ENCODE assay signal across 8 cellular contexts in genomic region chr3:32781211-32781968, GRCh38. TPM values are rescaled to one million over a fixed set of nuclear protein-coding genes. Genes with fewer than 3 reads are reported as not detected.
A peak's percentile ranks its signal among the peaks of the same experiment; 100 is the strongest.
DNase-seq lines count a peak whose midpoint lies in the region; ATAC-seq, FAIRE-seq and TF ChIP-seq lines count a peak whose summit lies in the region.

No MANE protein-coding gene starts in this region.

- peak; percentile 78 for TF ChIP-seq CTCF in A549 (IDR thresholded peaks at IDR 0.05)
- TF ChIP-seq CTCF in activated B cell treated with CpG ODN at 0.5 μM for 24 hours (IDR thresholded peaks at IDR 0.05) = peak; percentile 80

- H3K4me3 Mint-ChIP-seq in activated B cell treated with CpG ODN at 0.5 μM for 24 hours = peak overlapping the region; percentile 90

- H3K36me3 Mint-ChIP-seq in activated B cell treated with CpG ODN at 0.5 μM for 24 hours (ENCODE audit: low read depth) = peaks cover under 1% of the 10 kb centered on the region

- no peak for TF ChIP-seq EP300 in A549 (IDR thresholded peaks at IDR 0.05)

- TF ChIP-seq POLR2A in A549 (IDR thresholded peaks at IDR 0.05; ENCODE audit: low read length) = no peak

- peaks cover 5% of the 10 kb centered on the region for H3K4me1 Mint-ChIP-seq in activated B cell treated with CpG ODN at 0.5 μM for 24 hours

- H3K4me2 ChIP-seq in A549 = peak overlapping the region; percentile 86

- intact Hi-C loops in activated B cell treated with CpG ODN at 0.5 μM for 24 hours (cut with micrococcal nuclease) = loop anchor here (1.0 to 10.0 kb wide), 4 partner anchors 49 to 604 kb away; partner anchors contain the start of gene CRTAP

- H3K9me3 Mint-ChIP-seq in activated B cell treated with CpG ODN at 0.5 μM for 24 hours = no peaks in the 10 kb centered on the region

- H3K27ac ChIP-seq in A549 = peak overlapping the region; percentile 57 to 79

- no peak for FAIRE-seq in A549 (lab: Jason Lieb, UNC)

- POLR2A ChIA-PET in A549 (lab: Yijun Ruan, JAX) = interaction anchor here (0.6 kb wide), 1 partner anchor 472 kb away, joined by 3 read pairs; no protein-coding TSS in a partner anchor
- POLR2A ChIA-PET in activated B cell treated with CpG ODN at 0.5 μM for 24 hours (lab: Charles Lee) = no interaction called here

- H3K27me3 Mint-ChIP-seq in activated B cell treated with CpG ODN at 0.5 μM for 24 hours = no peaks in the 10 kb centered on the region

- CTCF ChIA-PET in A549 (lab: Yijun Ruan, JAX) = interaction anchor here (0.5 to 2.8 kb wide), 40 partner anchors 9 to 410 kb away, joined by 3 to 30 read pairs (median 4); no protein-coding TSS in a partner anchor
- CTCF ChIA-PET in activated B cell treated with CpG ODN at 0.5 μM for 24 hours (lab: Charles Lee) = interaction anchor here (0.7 to 1.0 kb wide), 3 partner anchors 47 to 272 kb away, joined by 3 read pairs; no protein-coding TSS in a partner anchor

- no peak overlapping the region for H3K27ac Mint-ChIP-seq in activated B cell treated with CpG ODN at 0.5 μM for 24 hours

- 2% methylated on average over 39 of the region's 59 CpGs for WGBS in A549 (ENCODE audit: missing lambda C conversion rate)

- peak; percentile 93 to 97 for ATAC-seq in A549
- peak; percentile 87 for ATAC-seq in GM18519 (IDR thresholded peaks at IDR 0.05; ENCODE audit: low FRiP score, unreplicated experiment)
- ATAC-seq in HG03045 (IDR thresholded peaks at IDR 0.05; ENCODE audit: unreplicated experiment) = peak; percentile 96
- ATAC-seq in activated B cell treated with CpG ODN at 0.5 μM for 24 hours (ENCODE audit: low read depth) = peak; percentile 91

- no peaks in the 10 kb centered on the region for H3K9me3 ChIP-seq in A549

- DNase-seq in A549 (ENCODE audit: low read depth in 1 of 2, low spot score in 1 of 2) = peak; percentile 73 to 89
- DNase-seq in NCI-H2171 (lab: John Stamatoyannopoulos, UW) = peak; percentile 28
- DNase-seq in activated B cell treated with CpG ODN at 0.5 μM for 24 hours = peak; percentile 71
- DNase-seq in cerebellum (ENCODE audit: low spot score) = peak; percentile 48
- peak; percentile 83 for DNase-seq in kidney tubule cell (ENCODE audit: low spot score)
- peak; percentile 29 to 57 (median 56) for DNase-seq in stimulated activated CD4-positive, alpha-beta T cell treated with anti-CD3 and anti-CD28 coated beads, Interleukin-1b, Interleukin-23, amount 100 ng/mL, for 24 hours (ENCODE audit: low read depth in 4 of 4, low spot score in 1 of 4)

- peak overlapping the region; percentile 55 for H3K4me3 ChIP-seq in A549

- peaks cover 4% of the 10 kb centered on the region; the same call in 1 of the 3 replicates for H3K4me1 ChIP-seq in A549

- peak in 1 of 2 experiments; percentile 62; a peak in 3 of 5 replicates for TF ChIP-seq RAD21 in A549 (conservative IDR thresholded peaks at IDR 0.05 in 1 of 2, IDR thresholded peaks at IDR 0.05 in 1 of 2)

TF ChIP-seq in A549, 52 proteins besides CTCF, POLR2A, EP300 and RAD21:
- TF ChIP-seq JUN (IDR thresholded peaks at IDR 0.05) = no peak; a peak in 1 of 5 replicates
- no peak for TF ChIP-seq CEBPB (IDR thresholded peaks at IDR 0.05)
- TF ChIP-seq, protein P1, sequence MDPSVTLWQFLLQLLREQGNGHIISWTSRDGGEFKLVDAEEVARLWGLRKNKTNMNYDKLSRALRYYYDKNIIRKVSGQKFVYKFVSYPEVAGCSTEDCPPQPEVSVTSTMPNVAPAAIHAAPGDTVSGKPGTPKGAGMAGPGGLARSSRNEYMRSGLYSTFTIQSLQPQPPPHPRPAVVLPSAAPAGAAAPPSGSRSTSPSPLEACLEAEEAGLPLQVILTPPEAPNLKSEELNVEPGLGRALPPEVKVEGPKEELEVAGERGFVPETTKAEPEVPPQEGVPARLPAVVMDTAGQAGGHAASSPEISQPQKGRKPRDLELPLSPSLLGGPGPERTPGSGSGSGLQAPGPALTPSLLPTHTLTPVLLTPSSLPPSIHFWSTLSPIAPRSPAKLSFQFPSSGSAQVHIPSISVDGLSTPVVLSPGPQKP (IDR thresholded peaks at IDR 0.05; ENCODE audit: low read depth, low read length) = no peak
- no peak for TF ChIP-seq TFCP2L1 (CRISPR knock-in tag; IDR thresholded peaks at IDR 0.05)
- no peak for TF ChIP-seq CHD2 (IDR thresholded peaks at IDR 0.05; ENCODE audit: low read length, partially characterized antibody)
- peak; percentile 66; the same call in 1 of the 2 replicates for TF ChIP-seq MAZ (IDR thresholded peaks at IDR 0.05; ENCODE audit: borderline replicate concordance, low read depth, low read length)
- peak; percentile 34; the same call in 1 of the 2 replicates for TF ChIP-seq HMGXB4 (CRISPR knock-in tag; IDR thresholded peaks at IDR 0.05; ENCODE audit: borderline replicate concordance)
- peak; percentile 65 for TF ChIP-seq SMC3 (IDR thresholded peaks at IDR 0.05)
- TF ChIP-seq HDAC2 (IDR thresholded peaks at IDR 0.05) = peak; percentile 95
- TF ChIP-seq FOXS1 (CRISPR knock-in tag; IDR thresholded peaks at IDR 0.05) = no peak
- TF ChIP-seq NFE2L2 (conservative IDR thresholded peaks at IDR 0.05; ENCODE audit: low read length) = no peak
- peak; percentile 45; the same call in 1 of the 2 replicates for TF ChIP-seq PHF8 (IDR thresholded peaks at IDR 0.05; ENCODE audit: borderline replicate concordance, low read depth)
- TF ChIP-seq ZSCAN20 (CRISPR knock-in tag; IDR thresholded peaks at IDR 0.05) = no peak
- no peak for TF ChIP-seq ESRRA (IDR thresholded peaks at IDR 0.05; ENCODE audit: borderline replicate concordance, low read length)
- peak; percentile 75 for TF ChIP-seq MAX (IDR thresholded peaks at IDR 0.05)
- TF ChIP-seq PBX3 (IDR thresholded peaks at IDR 0.05) = peak; percentile 85
- peak; percentile 78; the same call in 1 of the 2 replicates for TF ChIP-seq E2F6 (IDR thresholded peaks at IDR 0.05; ENCODE audit: borderline replicate concordance, low read depth)
- no peak for TF ChIP-seq BCL3 (IDR thresholded peaks at IDR 0.05)
- TF ChIP-seq FOSB (CRISPR knock-in tag; IDR thresholded peaks at IDR 0.05) = no peak

RNA-seq across cellular contexts. Expression of gene TRIM71, which starts 36.4 kb away (rescaled TPM):
- polyA plus RNA-seq in A549 (2011; rRNA removed) (0.01 TPM in 1 of 2 replicates, not detected in the other), A549 (2017; fragmentation: RNase III; extraction: RNeasy Plus Mini Kit Qiagen cat#74134 plus additional on column Dnase treatment) (not detected in 3 replicates)
- polyA plus RNA-seq in A549 (2012; cell fraction: cytosol; rRNA removed) = under 0.01 TPM in 1 of 2 replicates, not detected in the other
- 0.01 TPM in 1 of 2 replicates, not detected in the other for polyA plus RNA-seq in A549 (2012; cell fraction: nucleus; rRNA removed)
- polyA minus RNA-seq in A549 (2011; rRNA and poly(A)+ RNA removed) = not detected in 2 replicates
- total RNA-seq in activated B cell treated with CpG ODN at 0.5 μM for 24 hours (not detected in 2 replicates), cerebellum (6.1 TPM)

Comparison
In these comparisons a context has a peak if more than half of its experiments do, and no peak if none do; other contexts are left out.
1. Peak in every context shown above with its lines: DNase-seq, ATAC-seq, H3K4me3 ChIP-seq and H3K27ac ChIP-seq.
2. DNase-seq: peak in every context shown above with its lines; median percentile 83 in kidney tubule cell; 81 in A549; 71 in activated B cell treated with CpG ODN at 0.5 μM for 24 hours; 56 in stimulated activated CD4-positive, alpha-beta T cell treated with anti-CD3 and anti-CD28 coated beads, Interleukin-1b, Interleukin-23, amount 100 ng/mL, for 24 hours; 48 in cerebellum; 28 in NCI-H2171.